8 cellular contexts compared by ENCODE assay signal in genomic region chr3:195259564-195260285, GRCh38. TPM values are rescaled to one million over a fixed set of nuclear protein-coding genes. Genes with fewer than 3 reads are reported as not detected.
DNase-seq lines count a peak whose midpoint lies in the region; ATAC-seq and TF ChIP-seq lines count a peak whose summit lies in the region.

No MANE protein-coding gene starts in this region.

- no peaks in the 10 kb centered on the region for H3K27me3 ChIP-seq in IMR-90 (ENCODE audit: control insufficient read depth, insufficient read depth, low read length)
- no peaks in the 10 kb centered on the region for H3K27me3 ChIP-seq in esophagus squamous epithelium

- peak; percentile 70 for ATAC-seq in GM21528 (IDR thresholded peaks at IDR 0.05; ENCODE audit: low FRiP score, unreplicated experiment)
- ATAC-seq in IMR-90 (ENCODE audit: low read depth) = peak; percentile 95
- peak; percentile 77 to 81 for ATAC-seq in activated T-cell treated with anti-CD3 and anti-CD28 coated beads, Interleukin-2, amount 50 U/mL, for 4 hours
- peak; percentile 84 to 85 for ATAC-seq in naive B cell (ENCODE audit: low read depth in 2 of 2)
- ATAC-seq in stimulated activated effector memory CD8-positive, alpha-beta T cell treated with anti-CD3 and anti-CD28 coated beads, Interleukin-12 subunit alpha, Interleukin-12 subunit beta, amount 100 ng/mL, for 72 hours = peak; percentile 82

- H3K9me3 Mint-ChIP-seq in activated T-cell treated with anti-CD3 and anti-CD28 coated beads, Interleukin-2, amount 50 U/mL, for 4 hours = no peaks in the 10 kb centered on the region
- no peaks in the 10 kb centered on the region for H3K9me3 Mint-ChIP-seq in naive B cell
- no peaks in the 10 kb centered on the region for H3K9me3 Mint-ChIP-seq in stimulated activated effector memory CD8-positive, alpha-beta T cell treated with anti-CD3 and anti-CD28 coated beads, Interleukin-12 subunit alpha, Interleukin-12 subunit beta, amount 100 ng/mL, for 72 hours

- TF ChIP-seq CTCF in IMR-90 (conservative IDR thresholded peaks at IDR 0.05; ENCODE audit: low read depth, low read length) = peak; percentile 94
- peak; percentile 64 for TF ChIP-seq CTCF in OCI-LY7 (conservative IDR thresholded peaks at IDR 0.05; ENCODE audit: low read length)
- peak in 5 of 6 experiments; percentile 12 to 100 (median 99) for TF ChIP-seq CTCF in esophagus squamous epithelium (IDR thresholded peaks at IDR 0.05)

- H2AK9ac ChIP-seq in IMR-90 (replicated peaks; ENCODE audit: low read depth, low read length, poor library complexity) = peak overlapping the region; percentile 94

- H3K4me3 ChIP-seq in IMR-90 (ENCODE audit: insufficient read depth, low read depth, low read length) (peak overlapping the region; percentile 58), OCI-LY7 (ENCODE audit: low read depth, low read length, poor library complexity, severe bottlenecking) (peak overlapping the region; percentile 68), esophagus squamous epithelium (peak overlapping the region; percentile 60 to 81 (median 64))

- peak overlapping the region; percentile 97 for H2BK120ac ChIP-seq in IMR-90 (ENCODE audit: low read depth, low read length)

- H3K4ac ChIP-seq in IMR-90 (ENCODE audit: low read depth, low read length) = peak overlapping the region; percentile 99

- H3K4me1 ChIP-seq in IMR-90 (ENCODE audit: control insufficient read depth, insufficient read depth, low read length) = peaks cover 16% of the 10 kb centered on the region
- peaks cover 39% of the 10 kb centered on the region for H3K4me1 ChIP-seq in OCI-LY7 (ENCODE audit: insufficient read depth, low read length, poor library complexity, severe bottlenecking)
- peaks cover 9 to 55% (median 29%) of the 10 kb centered on the region in 3 donors for H3K4me1 ChIP-seq in esophagus squamous epithelium

- no peaks in the 10 kb centered on the region for H3K36me3 ChIP-seq in IMR-90 (ENCODE audit: control insufficient read depth, insufficient read depth, low read length)
- H3K36me3 ChIP-seq in OCI-LY7 (ENCODE audit: insufficient read depth, low read length) = peaks cover 7% of the 10 kb centered on the region; the same call in 1 of the 2 replicates
- H3K36me3 ChIP-seq in esophagus squamous epithelium = peaks cover 0 to 7% (median 0%) of the 10 kb centered on the region in 3 donors

- H3K36me3 Mint-ChIP-seq in activated T-cell treated with anti-CD3 and anti-CD28 coated beads, Interleukin-2, amount 50 U/mL, for 4 hours (ENCODE audit: insufficient read depth) = no peaks in the 10 kb centered on the region
- no peaks in the 10 kb centered on the region for H3K36me3 Mint-ChIP-seq in naive B cell
- H3K36me3 Mint-ChIP-seq in stimulated activated effector memory CD8-positive, alpha-beta T cell treated with anti-CD3 and anti-CD28 coated beads, Interleukin-12 subunit alpha, Interleukin-12 subunit beta, amount 100 ng/mL, for 72 hours = no peaks in the 10 kb centered on the region

- in situ Hi-C loops in IMR-90 (cut with MboI; ENCODE audit: low sequenced_read_pairs) = loop anchor here (10.0 kb wide), 1 partner anchor 145 kb away; no protein-coding TSS in a partner anchor

- TF ChIP-seq RAD21 in IMR-90 (IDR thresholded peaks at IDR 0.05; ENCODE audit: low read length) = peak; percentile 85

- peak overlapping the region; percentile 75 for H2BK5ac ChIP-seq in IMR-90 (ENCODE audit: low read depth, low read length, poor library complexity, severe bottlenecking)

- no peaks in the 10 kb centered on the region for H3K27me3 Mint-ChIP-seq in activated T-cell treated with anti-CD3 and anti-CD28 coated beads, Interleukin-2, amount 50 U/mL, for 4 hours (ENCODE audit: low read depth)
- no peaks in the 10 kb centered on the region for H3K27me3 Mint-ChIP-seq in naive B cell

- H3K9me3 ChIP-seq in IMR-90 (ENCODE audit: control insufficient read depth, insufficient read depth, low read length) = no peaks in the 10 kb centered on the region
- no peaks in the 10 kb centered on the region for H3K9me3 ChIP-seq in OCI-LY7 (ENCODE audit: low read length)
- H3K9me3 ChIP-seq in esophagus squamous epithelium = no peaks in the 10 kb centered on the region

- peaks cover 35 to 64% of the 10 kb centered on the region in 2 experiments for H3K79me1 ChIP-seq in IMR-90 (ENCODE audit: low read depth in 1 of 2, low read length in 2 of 2)

- peaks cover 14% of the 10 kb centered on the region for H3K4me1 Mint-ChIP-seq in activated T-cell treated with anti-CD3 and anti-CD28 coated beads, Interleukin-2, amount 50 U/mL, for 4 hours (ENCODE audit: low read depth)
- peaks cover 13 to 26% (median 19%) of the 10 kb centered on the region in 3 donors for H3K4me1 Mint-ChIP-seq in naive B cell
- peaks cover 28% of the 10 kb centered on the region for H3K4me1 Mint-ChIP-seq in stimulated activated effector memory CD8-positive, alpha-beta T cell treated with anti-CD3 and anti-CD28 coated beads, Interleukin-12 subunit alpha, Interleukin-12 subunit beta, amount 100 ng/mL, for 72 hours

- peaks cover 17% of the 10 kb centered on the region for H3K9me1 ChIP-seq in IMR-90 (ENCODE audit: insufficient read depth, low read length)

- H3K14ac ChIP-seq in IMR-90 (replicated peaks; ENCODE audit: low read depth, low read length) = peak overlapping the region; percentile 97

- peak overlapping the region; percentile 89; the same call in 1 of the 2 replicates for H3K18ac ChIP-seq in IMR-90 (ENCODE audit: low read depth, low read length)

- no peaks in the 10 kb centered on the region; the same call in 1 of the 2 replicates for H3K79me2 ChIP-seq in OCI-LY7 (ENCODE audit: insufficient read depth, low read depth, low read length)

- peak overlapping the region; percentile 95 to 97 for H4K8ac ChIP-seq in IMR-90 (ENCODE audit: low read depth in 2 of 2, low read length in 2 of 2)

- H2BK15ac ChIP-seq in IMR-90 (ENCODE audit: low read depth, low read length) = peak overlapping the region; percentile 93; the same call in 2 of the 3 replicates

- H3K4me3 Mint-ChIP-seq in activated T-cell treated with anti-CD3 and anti-CD28 coated beads, Interleukin-2, amount 50 U/mL, for 4 hours = peak overlapping the region; percentile 57
- H3K4me3 Mint-ChIP-seq in naive B cell = peak overlapping the region; percentile 76 to 89 (median 78)
- H3K4me3 Mint-ChIP-seq in stimulated activated effector memory CD8-positive, alpha-beta T cell treated with anti-CD3 and anti-CD28 coated beads, Interleukin-12 subunit alpha, Interleukin-12 subunit beta, amount 100 ng/mL, for 72 hours = peak overlapping the region; percentile 73

- H2BK20ac ChIP-seq in IMR-90 (ENCODE audit: low read depth, low read length) = peak overlapping the region; percentile 77; the same call in 1 of the 2 replicates

- 2% methylated on average over 28 of the region's 79 CpGs; no CpG with 5 or more reads in 1 of the 2 experiments for WGBS in IMR-90 (ENCODE audit: extremely low coverage in 2 of 2, insufficient read length in 1 of 2), 2 experiments
- 0% methylated on average over 9 to 18 of the region's 79 CpGs for WGBS in esophagus squamous epithelium, 2 donors

- peak overlapping the region; percentile 98 for H3K23ac ChIP-seq in IMR-90 (ENCODE audit: low read depth, low read length)

- peak overlapping the region; percentile 99; the same call in 1 of the 2 replicates for H2AK5ac ChIP-seq in IMR-90 (ENCODE audit: low read depth, low read length)

- intact Hi-C loops in IMR-90 (cut with micrococcal nuclease) (loop anchor here (1.0 to 10.0 kb wide), 9 partner anchors 55 to 927 kb away; no protein-coding TSS in a partner anchor), OCI-LY7 (cut with micrococcal nuclease; ENCODE audit: unreplicated experiment) (loop anchor here (1.0 to 2.0 kb wide), 5 partner anchors 111 to 577 kb away; no protein-coding TSS in a partner anchor), esophagus squamous epithelium (cut with DNase I) (loop anchor here (5.0 kb wide), 2 partner anchors 152 to 577 kb away; no protein-coding TSS in a partner anchor)

- CTCF ChIA-PET in IMR-90 (lab: Yijun Ruan, JAX) (interaction anchor here (1.0 to 1.5 kb wide), 2 partner anchors 126 to 577 kb away, joined by 3 to 7 read pairs; no protein-coding TSS in a partner anchor), OCI-LY7 (lab: Charles Lee; ENCODE audit: unreplicated experiment) (interaction anchor here (0.6 kb wide), 1 partner anchor 257 kb away, joined by 3 read pairs; no protein-coding TSS in a partner anchor)

- peak overlapping the region; percentile 95 for H4K91ac ChIP-seq in IMR-90 (ENCODE audit: insufficient read depth, low read depth, low read length)

- H2AFZ ChIP-seq in IMR-90 (replicated peaks; ENCODE audit: low read length, poor library complexity) = peak overlapping the region; percentile 89
- H2AFZ ChIP-seq in OCI-LY7 (ENCODE audit: low read length) = peak overlapping the region; percentile 52; the same call in 1 of the 2 replicates

- peak overlapping the region; percentile 59 to 95 (median 87) for H3K27ac Mint-ChIP-seq in naive B cell
- H3K27ac Mint-ChIP-seq in stimulated activated effector memory CD8-positive, alpha-beta T cell treated with anti-CD3 and anti-CD28 coated beads, Interleukin-12 subunit alpha, Interleukin-12 subunit beta, amount 100 ng/mL, for 72 hours = peak overlapping the region; percentile 79

- H3K9ac ChIP-seq in IMR-90 (ENCODE audit: low read depth, low read length) = peak overlapping the region; percentile 73

- POLR2A ChIA-PET in IMR-90 (lab: Charles Lee; ENCODE audit: unreplicated experiment) (no interaction called here), OCI-LY7 (lab: Charles Lee) (interaction anchor here (0.8 to 2.8 kb wide), 6 partner anchors 10 to 577 kb away, joined by 3 to 9 read pairs (median 4); no protein-coding TSS in a partner anchor)

- DNase-seq in DMS53 treated with DMSO at 0.1 percent for 48 hours (lab: John Stamatoyannopoulos, UW; ENCODE audit: unreplicated experiment) (peak; percentile 48), IMR-90 (peak; percentile 90), OCI-LY7 (ENCODE audit: low spot score) (peak; percentile 94), esophagus squamous epithelium (lab: John Stamatoyannopoulos, UW) (peak; percentile 77), naive B cell (peak; percentile 94)
- peak; percentile 81 for DNase-seq in activated T-cell treated with anti-CD3 and anti-CD28 coated beads, Interleukin-2, amount 50 U/mL, for 4 hours
- peak; percentile 95 to 97 for DNase-seq in stimulated activated effector memory CD8-positive, alpha-beta T cell treated with anti-CD3 and anti-CD28 coated beads, Interleukin-12 subunit alpha, Interleukin-12 subunit beta, amount 100 ng/mL, for 72 hours (ENCODE audit: low spot score in 2 of 2)

- H3K27ac ChIP-seq in IMR-90 (ENCODE audit: insufficient read depth, low read length) (peak overlapping the region; percentile 87), OCI-LY7 (ENCODE audit: low read depth, low read length, poor library complexity, severe bottlenecking) (peak overlapping the region; percentile 84), esophagus squamous epithelium (peak overlapping the region; percentile 87 to 96 (median 94))

- H3K4me2 ChIP-seq in IMR-90 (ENCODE audit: low read depth, low read length) (peak overlapping the region; percentile 41), OCI-LY7 (ENCODE audit: low read length) (peak overlapping the region; percentile 83)

- no peaks in the 10 kb centered on the region for H3K9me2 ChIP-seq in OCI-LY7 (ENCODE audit: insufficient read depth, low read length)

- H4K20me1 ChIP-seq in IMR-90 (ENCODE audit: insufficient read depth, low read length) = peaks cover 6% of the 10 kb centered on the region; the same call in 1 of the 2 replicates
- peaks cover 5% of the 10 kb centered on the region; the same call in 1 of the 2 replicates for H4K20me1 ChIP-seq in OCI-LY7 (ENCODE audit: insufficient read depth, low read length)

- H4K5ac ChIP-seq in IMR-90 (ENCODE audit: low read depth, low read length) = peak overlapping the region; percentile 86

- peak overlapping the region; percentile 55; the same call in 1 of the 2 replicates for H3K56ac ChIP-seq in IMR-90 (ENCODE audit: extremely low read depth, insufficient read depth, low read length)

- TF ChIP-seq POLR2A in IMR-90 (IDR thresholded peaks at IDR 0.05; ENCODE audit: low read depth, low read length) = peak; percentile 80
- peak in 2 of 4 donors; percentile 67 to 74 for TF ChIP-seq POLR2A in esophagus squamous epithelium (IDR thresholded peaks at IDR 0.05)

- BruUV-seq in IMR-90 (replicated peaks; lab: Mats Ljungman, UMichigan) (no TSS peak), OCI-LY7 (replicated peaks; lab: Mats Ljungman, UMichigan) (no TSS peak)

- dilution Hi-C loops in IMR-90 (cut with HindIII; ENCODE audit: low sequenced_read_pairs, unreplicated experiment) = no loop called here

RNA-seq across cellular contexts. Expression of gene XXYLT1, which starts 11.2 kb away (rescaled TPM):
- total RNA-seq in IMR-90 (2012; rRNA removed) (13.1 and 14.7 TPM in 2 replicates), OCI-LY7 (2022) (17.2 and 19.6 TPM in 2 replicates), esophagus squamous epithelium (10 to 100 TPM; 14.1 to 23.7 (median 15.4) TPM)
- polyA plus RNA-seq in IMR-90 (2012; rRNA removed) (18.1 and 18.6 TPM in 2 replicates), naive B cell (ENCODE audit: low read depth in 6 of 6) (1 to 10 TPM in 5 of 6 donors, not detected in 1; 1.7 to 3.7 (median 3.6) TPM)
- polyA plus RNA-seq in IMR-90 (2012; cell fraction: cytosol; rRNA removed) = 11.0 and 16.4 TPM in 2 replicates
- polyA plus RNA-seq in IMR-90 (2012; cell fraction: nucleus; rRNA removed; ENCODE audit: low replicate concordance) = 18.8 and 22.3 TPM in 2 replicates
- 16.2 and 19.6 TPM in 2 replicates for total RNA-seq in OCI-LY7 (2014; rRNA removed; shearing (Covaris generic))
- 10 to 100 TPM in 1 of 3 donors, 1 to 10 TPM in 2; 8.6 to 10.6 (median 8.8) TPM for total RNA-seq in activated T-cell treated with anti-CD3 and anti-CD28 coated beads, Interleukin-2, amount 50 U/mL, for 4 hours

Comparison
In these comparisons a context has a peak if more than half of its experiments do, and no peak if none do; other contexts are left out.
1. Peak in every context shown above with its lines: DNase-seq, ATAC-seq, H3K4me3 ChIP-seq and H3K27ac ChIP-seq.